In the genomic region with DNA sequence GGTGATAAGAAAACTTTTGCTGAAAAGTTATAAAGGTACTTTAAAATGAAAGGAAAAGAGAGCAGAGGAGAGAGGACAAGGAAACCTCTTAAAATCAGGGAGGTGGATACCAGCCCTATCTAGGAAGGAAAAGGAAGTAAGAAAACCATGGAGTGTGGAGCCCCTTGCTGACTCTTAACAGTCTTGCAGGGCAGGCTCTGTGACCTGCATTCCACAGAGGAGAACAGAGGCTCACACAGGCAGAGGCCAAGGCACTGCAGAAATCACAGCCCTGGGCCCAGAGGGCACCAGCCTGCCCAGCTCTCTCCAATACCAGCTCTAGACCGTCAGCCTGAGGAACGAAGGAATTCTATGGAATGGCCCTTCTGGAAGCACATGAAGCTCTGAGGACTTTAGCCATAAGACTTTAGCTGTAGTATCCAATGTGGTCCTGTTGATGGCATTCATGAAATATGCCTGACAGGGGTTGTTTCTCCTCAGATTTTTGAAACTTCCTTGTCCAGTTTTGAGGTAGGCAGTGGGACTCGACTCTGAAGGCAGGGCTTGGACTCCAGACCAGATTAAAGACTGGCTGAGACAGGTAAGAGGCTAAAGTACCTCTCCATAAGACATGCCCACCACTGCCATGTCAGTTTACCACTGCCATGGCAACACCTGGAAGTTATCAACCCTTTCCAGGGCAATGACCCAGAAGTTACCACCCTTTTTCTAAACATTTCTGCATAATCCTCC, we compare ENCODE assay signal across 9 cellular contexts.
A peak's percentile ranks its signal among the peaks of the same experiment; 100 is the strongest.
DNase-seq lines count a peak whose midpoint lies in the region; ATAC-seq and TF ChIP-seq lines count a peak whose summit lies in the region.
"Had no signal": no experiment of that assay in that cellular context is flagged by ENCODE, and none has a peak within 500 bp of the region (broad histone marks: within the 10 kb centered on the region; RNA-seq: fewer than 3 reads in every experiment).

No MANE protein-coding gene starts in this region.

- H3K36me3 Mint-ChIP-seq in MCF 10A (ENCODE audit: insufficient read depth, unreplicated experiment): peaks cover 6% of the 10 kb centered on the region

- POLR2A ChIA-PET in MCF 10A (lab: Yijun Ruan, JAX): interaction anchor here (0.7 to 1.0 kb wide), 2 partner anchors 31 to 43 kb away, joined by 3 read pairs; no protein-coding TSS in a partner anchor

- H3K27me3 Mint-ChIP-seq in MCF 10A (ENCODE audit: insufficient read depth, unreplicated experiment): no peaks in the 10 kb centered on the region

- CTCF ChIA-PET in MCF 10A (lab: Yijun Ruan, JAX): interaction anchor here (0.8 to 1.3 kb wide), 3 partner anchors 14 to 856 kb away, joined by 3 to 4 read pairs (median 3); no protein-coding TSS in a partner anchor

- no peak overlapping the region for H3K4me3 Mint-ChIP-seq in MCF 10A (ENCODE audit: unreplicated experiment)

- no peak overlapping the region for H3K27ac ChIP-seq in breast epithelium
- no peak overlapping the region for H3K27ac ChIP-seq in aorta (ENCODE audit: low read depth in 1 of 2, low read length in 2 of 2)

- peaks cover 11% of the 10 kb centered on the region for H3K4me1 Mint-ChIP-seq in MCF 10A (ENCODE audit: insufficient read depth, unreplicated experiment)

- no peaks in the 10 kb centered on the region for H3K27me3 ChIP-seq in breast epithelium
- H3K27me3 ChIP-seq in adipocyte (replicated peaks; ENCODE audit: control insufficient read depth, insufficient read depth, low read length): no peaks in the 10 kb centered on the region
- no peaks in the 10 kb centered on the region for H3K27me3 ChIP-seq in aorta (ENCODE audit: control insufficient read depth in 1 of 2, insufficient read depth in 2 of 2, low read length in 1 of 2)

- TF ChIP-seq CTCF in MCF 10A (IDR thresholded peaks at IDR 0.05; ENCODE audit: unreplicated experiment): peak; percentile 63
- peak in 1 of 3 donors; percentile 33 for TF ChIP-seq CTCF in breast epithelium (IDR thresholded peaks at IDR 0.05)

- H3K4me1 ChIP-seq in breast epithelium: no peaks in the 10 kb centered on the region
- H3K4me1 ChIP-seq in adipocyte (ENCODE audit: control insufficient read depth, insufficient read depth, low read length): peaks cover 10% of the 10 kb centered on the region
- H3K4me1 ChIP-seq in aorta (ENCODE audit: control insufficient read depth in 1 of 2, insufficient read depth in 2 of 2, low read length in 2 of 2): no peaks in the 10 kb centered on the region

- peak; percentile 74 for ATAC-seq in aorta (ENCODE audit: low FRiP score)
- no peak for ATAC-seq in GM18909 (IDR thresholded peaks at IDR 0.05; ENCODE audit: poor library complexity, unreplicated experiment)

- no TSS peak for BruUV-seq in MCF 10A (replicated peaks; lab: Mats Ljungman, UMichigan)

- no peak overlapping the region for H3K27ac Mint-ChIP-seq in MCF 10A (ENCODE audit: low read depth, unreplicated experiment)

- H3K9me3 Mint-ChIP-seq in MCF 10A (ENCODE audit: unreplicated experiment): no peaks in the 10 kb centered on the region

- H3K9me3 ChIP-seq in breast epithelium (no peaks in the 10 kb centered on the region), adipocyte (ENCODE audit: control insufficient read depth, low read length) (no peaks in the 10 kb centered on the region), aorta (ENCODE audit: control insufficient read depth, low read length) (no peaks in the 10 kb centered on the region)

- H3K36me3 ChIP-seq in breast epithelium (no peaks in the 10 kb centered on the region), adipocyte (ENCODE audit: control insufficient read depth, insufficient read depth, low read length, severe bottlenecking) (no peaks in the 10 kb centered on the region), aorta (ENCODE audit: control insufficient read depth in 1 of 2, insufficient read depth in 2 of 2, low read length in 1 of 2) (no peaks in the 10 kb centered on the region)

- H3K4me3 ChIP-seq in breast epithelium: no peak overlapping the region
- no peak overlapping the region for H3K4me3 ChIP-seq in adipocyte (ENCODE audit: low read length)
- no peak overlapping the region for H3K4me3 ChIP-seq in aorta (ENCODE audit: low read length in 2 of 2)

- WGBS in aorta, 2 donors: 46% methylated on average over 3 of the region's 3 CpGs

- TF ChIP-seq POLR2A in breast epithelium (IDR thresholded peaks at IDR 0.05): no peak

- H3K9ac ChIP-seq in adipocyte (ENCODE audit: low read length): peak overlapping the region; percentile 44

- intact Hi-C loops in MCF 10A (cut with micrococcal nuclease) (loop anchor here (1.0 kb wide), 2 partner anchors 550 to 856 kb away; no protein-coding TSS in a partner anchor), breast epithelium (cut with DNase I; ENCODE audit: low total_unique reads) (no loop called here), aorta (cut with DNase I) (loop anchor here (2.0 to 5.0 kb wide), 3 partner anchors 550 to 855 kb away; no protein-coding TSS in a partner anchor)

- peak; percentile 69 for DNase-seq in MCF 10A (ENCODE audit: unreplicated experiment)
- no peak for DNase-seq in breast epithelium (ENCODE audit: low spot score in 2 of 2)
- DNase-seq in adipocyte (ENCODE audit: low read depth): peak; percentile 83
- peak; percentile 71 for DNase-seq in hepatic stellate cell (ENCODE audit: low spot score)
- no peak for DNase-seq in aorta
- DNase-seq in activated CD4-positive, alpha-beta T cell treated with anti-CD3 and anti-CD28 coated beads for 1 hour: no peak
- DNase-seq in germinal center (ENCODE audit: low spot score): no peak
- DNase-seq: anterior cingulate cortex had no signal

Comparison
In these comparisons a context has a peak if more than half of its experiments do, and no peak if none do; other contexts are left out.
1. DNase-seq: peak in MCF 10A (single experiment), adipocyte (single experiment) and hepatic stellate cell (single experiment); none in breast epithelium (0 of 2), aorta (0 of 2), activated CD4-positive, alpha-beta T cell treated with anti-CD3 and anti-CD28 coated beads for 1 hour (single experiment) and germinal center (single experiment).